In genomic region chr5:113693621-113694130, GRCh38 we compare ENCODE assay signal across 18 cellular contexts.
DNase-seq lines count a peak whose midpoint lies in the region; TF ChIP-seq lines count a peak whose summit lies in the region.
"Had no signal": no experiment of that assay in that cellular context is flagged by ENCODE, and none has a peak within 500 bp of the region (broad histone marks: within the 10 kb centered on the region; RNA-seq: fewer than 3 reads in every experiment).

No MANE protein-coding gene starts in this region.

- H2AFZ ChIP-seq in smooth muscle cell (ENCODE audit: low read depth) (no peak overlapping the region), osteoblast (ENCODE audit: low read length) (no peak overlapping the region)

- no peaks in the 10 kb centered on the region for H4K20me1 ChIP-seq in smooth muscle cell (ENCODE audit: low read depth)
- no peaks in the 10 kb centered on the region for H4K20me1 ChIP-seq in osteoblast (ENCODE audit: insufficient read depth, low read length)

- peak overlapping the region; percentile 7 to 80 (median 48) for H3K4me3 Mint-ChIP-seq in brain
- H3K4me3 Mint-ChIP-seq: CD4-positive, alpha-beta memory T cell; stimulated activated naive B cell treated with anti-CD40 and anti-IgM and Interleukin-4, amounts not matched to agents 10 μg/mL and 1 μg/mL and 100 μg/mL, for 72 hours had no signal

- peaks cover 3% of the 10 kb centered on the region for H3F3A ChIP-seq in smooth muscle cell (ENCODE audit: low read depth)

- peak overlapping the region; percentile 80 for H3K4me2 ChIP-seq in smooth muscle cell
- no peak overlapping the region for H3K4me2 ChIP-seq in osteoblast (ENCODE audit: insufficient read depth, low read length)

- H3K9me3 Mint-ChIP-seq in brain = peaks cover 0 to 2% (median 0%) of the 10 kb centered on the region in 5 experiments

- peaks cover 15% of the 10 kb centered on the region for H3K27me3 Mint-ChIP-seq in brain

- H3K4me3 ChIP-seq in smooth muscle cell (peak overlapping the region; percentile 23), osteoblast (ENCODE audit: insufficient read depth, low read length) (no peak overlapping the region)
- H3K4me3 ChIP-seq: body of pancreas, HAP-1, SJSA1, skin epidermis had no signal

- H3K36me3 ChIP-seq in smooth muscle cell (ENCODE audit: low read depth) (no peaks in the 10 kb centered on the region), osteoblast (ENCODE audit: insufficient read depth, low read length) (no peaks in the 10 kb centered on the region)
- H3K36me3 ChIP-seq: HAP-1, SJSA1 had no signal

- H3K4me1 ChIP-seq in smooth muscle cell (ENCODE audit: low read depth) (peaks cover 40% of the 10 kb centered on the region), osteoblast (ENCODE audit: insufficient read depth, low read length) (no peaks in the 10 kb centered on the region)
- H3K4me1 ChIP-seq: body of pancreas, HAP-1, SJSA1 had no signal

- H3K9me3 ChIP-seq in smooth muscle cell (replicated peaks; ENCODE audit: low read depth) (no peaks in the 10 kb centered on the region), osteoblast (ENCODE audit: low read depth, low read length) (no peaks in the 10 kb centered on the region)
- H3K9me3 ChIP-seq: body of pancreas, HAP-1, SJSA1, testis had no signal

- no peak for TF ChIP-seq CTCF in brain (conservative IDR thresholded peaks at IDR 0.05)
- no peak for TF ChIP-seq CTCF in smooth muscle cell (IDR thresholded peaks at IDR 0.05; ENCODE audit: borderline replicate concordance, insufficient read depth, poor library complexity, severe bottlenecking)
- TF ChIP-seq CTCF in osteoblast (IDR thresholded peaks at IDR 0.05; ENCODE audit: extremely low read depth, low read depth, low read length) = no peak

- no peak overlapping the region for H3K9ac ChIP-seq in smooth muscle cell (ENCODE audit: low read depth)

- peak overlapping the region in 3 of 5 experiments; percentile 6 to 68 (median 48) for H3K27ac Mint-ChIP-seq in brain
- H3K27ac Mint-ChIP-seq: CD4-positive, alpha-beta memory T cell; stimulated activated naive B cell treated with anti-CD40 and anti-IgM and Interleukin-4, amounts not matched to agents 10 μg/mL and 1 μg/mL and 100 μg/mL, for 72 hours had no signal

- no peaks in the 10 kb centered on the region for H3K36me3 Mint-ChIP-seq in brain
- H3K36me3 Mint-ChIP-seq: CD4-positive, alpha-beta memory T cell; stimulated activated naive B cell treated with anti-CD40 and anti-IgM and Interleukin-4, amounts not matched to agents 10 μg/mL and 1 μg/mL and 100 μg/mL, for 72 hours had no signal

- WGBS in smooth muscle cell (ENCODE audit: low lambda C conversion rate) = 22% methylated on average over 6 of the region's 6 CpGs

- H3K79me2 ChIP-seq in smooth muscle cell (ENCODE audit: low read depth) (no peaks in the 10 kb centered on the region), osteoblast (ENCODE audit: insufficient read depth, low read length) (no peaks in the 10 kb centered on the region)

- DNase-seq in NCI-H1092 treated with DMSO at 0.1 percent for 48 hours (lab: John Stamatoyannopoulos, UW) (peak; percentile 80), left kidney (ENCODE audit: low read depth, low spot score) (peak; percentile 9), smooth muscle cell (lab: John Stamatoyannopoulos, UW; ENCODE audit: unreplicated experiment) (no peak), KG1 (lab: John Stamatoyannopoulos, UW) (no peak), osteoblast (ENCODE audit: insufficient read length, low spot score, missing footprints) (no peak)
- no peak for DNase-seq in activated CD8-positive, alpha-beta memory T cell treated with anti-CD3 and anti-CD28 coated beads, Interleukin-2, amount 50 U/mL, for 48 hours
- DNase-seq: activated CD4-positive, alpha-beta T cell treated with anti-CD3 and anti-CD28 coated beads, Interleukin-2, amount 50 U/mL, for 1 hour; body of pancreas; CD4-positive, alpha-beta memory T cell; KBM-7; NCI-H187; NCI-H345; stimulated activated naive B cell treated with anti-CD40 and anti-IgM and Interleukin-4, amounts not matched to agents 10 μg/mL and 1 μg/mL and 100 μg/mL, for 72 hours; testis had no signal

- H3K27ac ChIP-seq in smooth muscle cell (ENCODE audit: low read depth) (no peak overlapping the region), osteoblast (ENCODE audit: low read depth, low read length) (no peak overlapping the region)
- H3K27ac ChIP-seq: body of pancreas, SJSA1, skin epidermis, testis had no signal

- H3K27me3 ChIP-seq in smooth muscle cell (ENCODE audit: low read depth) (no peaks in the 10 kb centered on the region), osteoblast (ENCODE audit: insufficient read depth, low read length) (peaks cover 7% of the 10 kb centered on the region)

- peaks cover 27% of the 10 kb centered on the region for H3K4me1 Mint-ChIP-seq in brain
- H3K4me1 Mint-ChIP-seq: CD4-positive, alpha-beta memory T cell; stimulated activated naive B cell treated with anti-CD40 and anti-IgM and Interleukin-4, amounts not matched to agents 10 μg/mL and 1 μg/mL and 100 μg/mL, for 72 hours had no signal

Comparison
In these comparisons a context has a peak if more than half of its experiments do, and no peak if none do; other contexts are left out.
1. DNase-seq: peak in NCI-H1092 treated with DMSO at 0.1 percent for 48 hours (single experiment) and left kidney (single experiment); none in smooth muscle cell (single experiment), activated CD8-positive, alpha-beta memory T cell treated with anti-CD3 and anti-CD28 coated beads, Interleukin-2, amount 50 U/mL, for 48 hours (single experiment), KG1 (single experiment) and osteoblast (single experiment).